ENCODE assay signal across 21 cellular contexts in the genomic region with DNA sequence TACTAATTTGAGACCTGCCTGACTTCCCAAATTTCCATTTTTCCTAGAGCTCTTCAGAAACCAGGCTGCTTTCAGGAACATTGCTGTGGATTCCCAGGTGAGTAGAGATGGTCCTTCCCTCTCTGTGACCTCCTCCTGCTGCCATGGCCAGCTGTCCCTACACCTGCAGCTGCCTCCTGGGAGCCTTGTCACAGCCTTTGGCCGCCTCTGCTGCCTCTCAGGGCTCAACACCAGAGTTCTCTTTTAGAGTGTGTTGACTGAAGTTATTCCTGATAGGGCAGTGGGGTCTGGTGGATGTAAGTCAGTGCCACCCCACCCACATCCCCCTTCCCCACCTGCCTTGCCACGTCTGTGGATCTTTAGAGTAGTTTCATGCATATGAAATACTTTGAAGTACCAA.
"Had no signal": no experiment of that assay in that cellular context is flagged by ENCODE, and none has a peak within 500 bp of the region (broad histone marks: within the 10 kb centered on the region; RNA-seq: fewer than 3 reads in every experiment).

No MANE protein-coding gene starts in this region.

- H3K36me3 ChIP-seq: left lung, tibial artery, uterus had no signal

- H3K9me3 Mint-ChIP-seq: activated CD4-positive, alpha-beta T cell treated with anti-CD3 and anti-CD28 coated beads, Interleukin-2, amount 10 ng/mL, durations not matched to agents 7 days and 5 days; activated naive CD8-positive, alpha-beta T cell treated with anti-CD3 and anti-CD28 coated beads, Interleukin-2, amount 50 U/mL, for 24 hours; activated T-cell treated with anti-CD3 and anti-CD28 coated beads, Interleukin-2, amount 50 U/mL, for 24 hours; activated T-helper 2 cell treated with anti-CD3 and anti-CD28 coated beads, Interferon-gamma antibody, Interleukin-2, Interleukin-4, amounts not matched to agents 10 μg/mL and 5 μg/mL and 100 μg/mL, durations not matched to agents 14 hours and 24 hours and 36 hours; T-cell had no signal

- H3K36me3 Mint-ChIP-seq: naive thymus-derived CD8-positive, alpha-beta T cell had no signal

- H3K4me3 ChIP-seq: left lung, tibial artery, uterus had no signal

- H3K9me3 ChIP-seq: left lung, tibial artery, uterus had no signal

- ATAC-seq: activated CD4-positive, CD25-positive, alpha-beta regulatory T cell treated with anti-CD3 and anti-CD28 coated beads, Interleukin-2, amount 50 U/mL, for 24 hours; activated CD8-positive, alpha-beta T cell treated with anti-CD3 and anti-CD28 coated beads, Interleukin-2, amount 10 ng/mL, durations not matched to agents 7 days and 5 days; activated naive CD8-positive, alpha-beta T cell treated with anti-CD3 and anti-CD28 coated beads, Interleukin-2, amount 50 U/mL, for 24 hours; left lung; naive thymus-derived CD8-positive, alpha-beta T cell; T-cell had no signal

- H3K27ac Mint-ChIP-seq: activated CD4-positive, alpha-beta T cell treated with anti-CD3 and anti-CD28 coated beads, Interleukin-2, amount 10 ng/mL, durations not matched to agents 7 days and 5 days; activated CD8-positive, alpha-beta T cell treated with anti-CD3 and anti-CD28 coated beads, Interleukin-2, amount 10 ng/mL, durations not matched to agents 7 days and 5 days; activated naive CD8-positive, alpha-beta T cell treated with anti-CD3 and anti-CD28 coated beads, Interleukin-2, amount 50 U/mL, for 24 hours; activated T-cell treated with anti-CD3 and anti-CD28 coated beads, Interleukin-2, amount 50 U/mL, for 24 hours; activated T-helper 2 cell treated with anti-CD3 and anti-CD28 coated beads, Interferon-gamma antibody, Interleukin-2, Interleukin-4, amounts not matched to agents 10 μg/mL and 5 μg/mL and 100 μg/mL, durations not matched to agents 14 hours and 24 hours and 36 hours; T-cell had no signal

- H3K27me3 Mint-ChIP-seq: activated CD4-positive, alpha-beta T cell treated with anti-CD3 and anti-CD28 coated beads, Interleukin-2, amount 10 ng/mL, durations not matched to agents 7 days and 5 days; activated naive CD8-positive, alpha-beta T cell treated with anti-CD3 and anti-CD28 coated beads, Interleukin-2, amount 50 U/mL, for 24 hours; T-cell had no signal

- DNase-seq: activated CD4-positive, alpha-beta T cell treated with anti-CD3 and anti-CD28 coated beads, Interleukin-2, amount 10 ng/mL, durations not matched to agents 7 days and 5 days; activated CD8-positive, alpha-beta T cell treated with anti-CD3 and anti-CD28 coated beads, Interleukin-2, amount 10 ng/mL, durations not matched to agents 7 days and 5 days; activated naive CD4-positive, alpha-beta T cell treated with Interleukin-2 at 50 U/mL for 16 hours; activated naive CD8-positive, alpha-beta T cell treated with anti-CD3 and anti-CD28 coated beads, Interleukin-2, amount 50 U/mL, for 24 hours; activated T-cell treated with anti-CD3 and anti-CD28 coated beads, Interleukin-2, amount 50 U/mL, for 24 hours; brain microvascular endothelial cell; cerebellar nuclear complex; cortex of kidney; erythroblast; foreskin melanocyte; left lung; naive thymus-derived CD8-positive, alpha-beta T cell; retina; stimulated activated CD4-positive, alpha-beta T cell treated with anti-CD3 and anti-CD28 coated beads, Interleukin-2, amount 100 ng/mL, for 24 hours; stimulated activated naive CD4-positive, alpha-beta T cell treated with Interleukin-2 at 50 U/mL for 16 hours; T-cell; T-helper 9 cell; tibial artery; uterus had no signal

- H3K27me3 ChIP-seq: brain microvascular endothelial cell, left lung, tibial artery, uterus had no signal

- H3K4me1 ChIP-seq: left lung, uterus had no signal

- H3K27ac ChIP-seq: brain microvascular endothelial cell, left lung, uterus had no signal

- H3K4me3 Mint-ChIP-seq: activated CD4-positive, alpha-beta T cell treated with anti-CD3 and anti-CD28 coated beads, Interleukin-2, amount 10 ng/mL, durations not matched to agents 7 days and 5 days; activated CD8-positive, alpha-beta T cell treated with anti-CD3 and anti-CD28 coated beads, Interleukin-2, amount 10 ng/mL, durations not matched to agents 7 days and 5 days; activated naive CD8-positive, alpha-beta T cell treated with anti-CD3 and anti-CD28 coated beads, Interleukin-2, amount 50 U/mL, for 24 hours; activated T-cell treated with anti-CD3 and anti-CD28 coated beads, Interleukin-2, amount 50 U/mL, for 24 hours; naive thymus-derived CD8-positive, alpha-beta T cell; T-cell had no signal

- H3K4me1 Mint-ChIP-seq: activated CD4-positive, alpha-beta T cell treated with anti-CD3 and anti-CD28 coated beads, Interleukin-2, amount 10 ng/mL, durations not matched to agents 7 days and 5 days; activated naive CD8-positive, alpha-beta T cell treated with anti-CD3 and anti-CD28 coated beads, Interleukin-2, amount 50 U/mL, for 24 hours; naive thymus-derived CD8-positive, alpha-beta T cell; T-cell had no signal
